Comparison of ENCODE assay signal across 1 cellular context in the genomic region with DNA sequence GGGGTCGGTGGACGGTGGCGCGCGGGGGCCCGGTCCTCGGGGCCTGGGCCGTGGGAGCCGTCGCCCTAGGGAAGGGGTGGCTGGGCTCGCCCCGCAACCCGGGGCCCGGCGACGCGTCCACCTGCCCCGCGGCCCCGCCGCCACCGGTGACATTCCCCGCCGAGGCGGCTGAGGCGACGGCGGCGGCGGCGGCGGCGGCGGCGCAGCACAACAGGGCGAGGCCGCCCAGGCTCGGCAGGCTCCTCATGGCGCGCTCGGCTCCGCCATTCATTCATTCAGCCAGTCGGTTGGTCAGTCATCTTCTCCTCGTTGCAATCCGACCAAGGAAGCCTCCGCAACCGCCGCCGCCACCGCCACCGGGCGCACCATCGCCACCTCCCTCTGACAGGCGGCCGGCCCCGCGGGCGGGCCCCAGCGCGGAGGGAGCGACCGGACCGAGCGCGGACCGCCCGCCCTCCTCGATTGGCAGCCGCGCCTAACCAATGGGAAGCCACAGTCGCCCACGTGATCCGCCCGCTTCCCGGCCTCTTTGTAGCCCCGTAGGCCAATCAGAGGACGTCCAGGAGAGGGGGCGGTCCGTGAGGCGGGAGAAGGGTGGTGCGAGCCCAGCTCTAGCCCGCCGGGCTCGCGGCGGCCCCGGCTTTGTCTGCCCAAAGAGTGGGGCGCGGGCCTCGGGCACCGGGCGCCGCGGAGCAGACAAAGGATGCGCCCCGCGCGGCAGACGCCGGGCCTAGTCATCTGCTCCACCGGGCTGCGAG.
TF ChIP-seq lines count a peak whose summit lies in the region.

A gene (minus strand): TSS at position 383 of the 758 bp plus-strand sequence. CDS start 112 bp downstream, at position 271.

TF ChIP-seq in K562, 482 proteins besides CTCF, POLR2A, EP300 and RAD21 (continued from another document and continues in another):
- TF ChIP-seq, protein P1, sequence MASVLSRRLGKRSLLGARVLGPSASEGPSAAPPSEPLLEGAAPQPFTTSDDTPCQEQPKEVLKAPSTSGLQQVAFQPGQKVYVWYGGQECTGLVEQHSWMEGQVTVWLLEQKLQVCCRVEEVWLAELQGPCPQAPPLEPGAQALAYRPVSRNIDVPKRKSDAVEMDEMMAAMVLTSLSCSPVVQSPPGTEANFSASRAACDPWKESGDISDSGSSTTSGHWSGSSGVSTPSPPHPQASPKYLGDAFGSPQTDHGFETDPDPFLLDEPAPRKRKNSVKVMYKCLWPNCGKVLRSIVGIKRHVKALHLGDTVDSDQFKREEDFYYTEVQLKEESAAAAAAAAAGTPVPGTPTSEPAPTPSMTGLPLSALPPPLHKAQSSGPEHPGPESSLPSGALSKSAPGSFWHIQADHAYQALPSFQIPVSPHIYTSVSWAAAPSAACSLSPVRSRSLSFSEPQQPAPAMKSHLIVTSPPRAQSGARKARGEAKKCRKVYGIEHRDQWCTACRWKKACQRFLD (CRISPR knock-in tag; IDR thresholded peaks at IDR 0.05), result peak; percentile 45; the same call in 1 of the 2 replicates
- TF ChIP-seq RBM25 (IDR thresholded peaks at IDR 0.05; ENCODE audit: low read depth, low read length, severe bottlenecking) (peak; percentile 98), BDP1 (IDR thresholded peaks at IDR 0.05; ENCODE audit: insufficient read depth, insufficient read length) (no peak), FOXA3 (CRISPR knock-in tag; conservative IDR thresholded peaks at IDR 0.05 in 1 of 2, IDR thresholded peaks at IDR 0.05 in 1 of 2) (no peak), EGR1 (conservative IDR thresholded peaks at IDR 0.05) (peak; percentile 83), PPARD (CRISPR knock-in tag; IDR thresholded peaks at IDR 0.05) (no peak), CTBP1 (IDR thresholded peaks at IDR 0.05; ENCODE audit: borderline replicate concordance) (peak; percentile 91), SNIP1 (IDR thresholded peaks at IDR 0.05; ENCODE audit: low read depth) (peak; percentile 97), ZNF408 (CRISPR knock-in tag; IDR thresholded peaks at IDR 0.05; ENCODE audit: low read depth) (no peak), KDM5B (IDR thresholded peaks at IDR 0.05; ENCODE audit: insufficient replicate concordance, low read depth, low read length) (peak; percentile 72), TCFL5 (CRISPR knock-in tag; conservative IDR thresholded peaks at IDR 0.05) (no peak), ESRRA (IDR thresholded peaks at IDR 0.05; ENCODE audit: borderline replicate concordance, low read depth) (peak; percentile 28; the same call in 1 of the 2 replicates)
- TF ChIP-seq, protein P2, sequence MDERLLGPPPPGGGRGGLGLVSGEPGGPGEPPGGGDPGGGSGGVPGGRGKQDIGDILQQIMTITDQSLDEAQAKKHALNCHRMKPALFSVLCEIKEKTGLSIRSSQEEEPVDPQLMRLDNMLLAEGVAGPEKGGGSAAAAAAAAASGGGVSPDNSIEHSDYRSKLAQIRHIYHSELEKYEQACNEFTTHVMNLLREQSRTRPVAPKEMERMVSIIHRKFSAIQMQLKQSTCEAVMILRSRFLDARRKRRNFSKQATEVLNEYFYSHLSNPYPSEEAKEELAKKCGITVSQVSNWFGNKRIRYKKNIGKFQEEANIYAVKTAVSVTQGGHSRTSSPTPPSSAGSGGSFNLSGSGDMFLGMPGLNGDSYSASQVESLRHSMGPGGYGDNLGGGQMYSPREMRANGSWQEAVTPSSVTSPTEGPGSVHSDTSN (CRISPR knock-in tag; IDR thresholded peaks at IDR 0.05; ENCODE audit: low read depth), result peak; percentile 69
- TF ChIP-seq, protein P2 (tag; conservative IDR thresholded peaks at IDR 0.05; ENCODE audit: low read depth), result peak; percentile 81
- TF ChIP-seq, protein P3, sequence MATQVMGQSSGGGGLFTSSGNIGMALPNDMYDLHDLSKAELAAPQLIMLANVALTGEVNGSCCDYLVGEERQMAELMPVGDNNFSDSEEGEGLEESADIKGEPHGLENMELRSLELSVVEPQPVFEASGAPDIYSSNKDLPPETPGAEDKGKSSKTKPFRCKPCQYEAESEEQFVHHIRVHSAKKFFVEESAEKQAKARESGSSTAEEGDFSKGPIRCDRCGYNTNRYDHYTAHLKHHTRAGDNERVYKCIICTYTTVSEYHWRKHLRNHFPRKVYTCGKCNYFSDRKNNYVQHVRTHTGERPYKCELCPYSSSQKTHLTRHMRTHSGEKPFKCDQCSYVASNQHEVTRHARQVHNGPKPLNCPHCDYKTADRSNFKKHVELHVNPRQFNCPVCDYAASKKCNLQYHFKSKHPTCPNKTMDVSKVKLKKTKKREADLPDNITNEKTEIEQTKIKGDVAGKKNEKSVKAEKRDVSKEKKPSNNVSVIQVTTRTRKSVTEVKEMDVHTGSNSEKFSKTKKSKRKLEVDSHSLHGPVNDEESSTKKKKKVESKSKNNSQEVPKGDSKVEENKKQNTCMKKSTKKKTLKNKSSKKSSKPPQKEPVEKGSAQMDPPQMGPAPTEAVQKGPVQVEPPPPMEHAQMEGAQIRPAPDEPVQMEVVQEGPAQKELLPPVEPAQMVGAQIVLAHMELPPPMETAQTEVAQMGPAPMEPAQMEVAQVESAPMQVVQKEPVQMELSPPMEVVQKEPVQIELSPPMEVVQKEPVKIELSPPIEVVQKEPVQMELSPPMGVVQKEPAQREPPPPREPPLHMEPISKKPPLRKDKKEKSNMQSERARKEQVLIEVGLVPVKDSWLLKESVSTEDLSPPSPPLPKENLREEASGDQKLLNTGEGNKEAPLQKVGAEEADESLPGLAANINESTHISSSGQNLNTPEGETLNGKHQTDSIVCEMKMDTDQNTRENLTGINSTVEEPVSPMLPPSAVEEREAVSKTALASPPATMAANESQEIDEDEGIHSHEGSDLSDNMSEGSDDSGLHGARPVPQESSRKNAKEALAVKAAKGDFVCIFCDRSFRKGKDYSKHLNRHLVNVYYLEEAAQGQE (CRISPR knock-in tag; IDR thresholded peaks at IDR 0.05; ENCODE audit: low read depth), result peak; percentile 43; the same call in 1 of the 2 replicates
- TF ChIP-seq, protein P4, sequence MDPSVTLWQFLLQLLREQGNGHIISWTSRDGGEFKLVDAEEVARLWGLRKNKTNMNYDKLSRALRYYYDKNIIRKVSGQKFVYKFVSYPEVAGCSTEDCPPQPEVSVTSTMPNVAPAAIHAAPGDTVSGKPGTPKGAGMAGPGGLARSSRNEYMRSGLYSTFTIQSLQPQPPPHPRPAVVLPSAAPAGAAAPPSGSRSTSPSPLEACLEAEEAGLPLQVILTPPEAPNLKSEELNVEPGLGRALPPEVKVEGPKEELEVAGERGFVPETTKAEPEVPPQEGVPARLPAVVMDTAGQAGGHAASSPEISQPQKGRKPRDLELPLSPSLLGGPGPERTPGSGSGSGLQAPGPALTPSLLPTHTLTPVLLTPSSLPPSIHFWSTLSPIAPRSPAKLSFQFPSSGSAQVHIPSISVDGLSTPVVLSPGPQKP (CRISPR knock-in tag; IDR thresholded peaks at IDR 0.05), result no peak
- TF ChIP-seq, protein P5, sequence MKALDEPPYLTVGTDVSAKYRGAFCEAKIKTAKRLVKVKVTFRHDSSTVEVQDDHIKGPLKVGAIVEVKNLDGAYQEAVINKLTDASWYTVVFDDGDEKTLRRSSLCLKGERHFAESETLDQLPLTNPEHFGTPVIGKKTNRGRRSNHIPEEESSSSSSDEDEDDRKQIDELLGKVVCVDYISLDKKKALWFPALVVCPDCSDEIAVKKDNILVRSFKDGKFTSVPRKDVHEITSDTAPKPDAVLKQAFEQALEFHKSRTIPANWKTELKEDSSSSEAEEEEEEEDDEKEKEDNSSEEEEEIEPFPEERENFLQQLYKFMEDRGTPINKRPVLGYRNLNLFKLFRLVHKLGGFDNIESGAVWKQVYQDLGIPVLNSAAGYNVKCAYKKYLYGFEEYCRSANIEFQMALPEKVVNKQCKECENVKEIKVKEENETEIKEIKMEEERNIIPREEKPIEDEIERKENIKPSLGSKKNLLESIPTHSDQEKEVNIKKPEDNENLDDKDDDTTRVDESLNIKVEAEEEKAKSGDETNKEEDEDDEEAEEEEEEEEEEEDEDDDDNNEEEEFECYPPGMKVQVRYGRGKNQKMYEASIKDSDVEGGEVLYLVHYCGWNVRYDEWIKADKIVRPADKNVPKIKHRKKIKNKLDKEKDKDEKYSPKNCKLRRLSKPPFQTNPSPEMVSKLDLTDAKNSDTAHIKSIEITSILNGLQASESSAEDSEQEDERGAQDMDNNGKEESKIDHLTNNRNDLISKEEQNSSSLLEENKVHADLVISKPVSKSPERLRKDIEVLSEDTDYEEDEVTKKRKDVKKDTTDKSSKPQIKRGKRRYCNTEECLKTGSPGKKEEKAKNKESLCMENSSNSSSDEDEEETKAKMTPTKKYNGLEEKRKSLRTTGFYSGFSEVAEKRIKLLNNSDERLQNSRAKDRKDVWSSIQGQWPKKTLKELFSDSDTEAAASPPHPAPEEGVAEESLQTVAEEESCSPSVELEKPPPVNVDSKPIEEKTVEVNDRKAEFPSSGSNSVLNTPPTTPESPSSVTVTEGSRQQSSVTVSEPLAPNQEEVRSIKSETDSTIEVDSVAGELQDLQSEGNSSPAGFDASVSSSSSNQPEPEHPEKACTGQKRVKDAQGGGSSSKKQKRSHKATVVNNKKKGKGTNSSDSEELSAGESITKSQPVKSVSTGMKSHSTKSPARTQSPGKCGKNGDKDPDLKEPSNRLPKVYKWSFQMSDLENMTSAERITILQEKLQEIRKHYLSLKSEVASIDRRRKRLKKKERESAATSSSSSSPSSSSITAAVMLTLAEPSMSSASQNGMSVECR (CRISPR knock-in tag; IDR thresholded peaks at IDR 0.05), result peak; percentile 78
- TF ChIP-seq, protein P6, sequence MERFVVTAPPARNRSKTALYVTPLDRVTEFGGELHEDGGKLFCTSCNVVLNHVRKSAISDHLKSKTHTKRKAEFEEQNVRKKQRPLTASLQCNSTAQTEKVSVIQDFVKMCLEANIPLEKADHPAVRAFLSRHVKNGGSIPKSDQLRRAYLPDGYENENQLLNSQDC (CRISPR knock-in tag; IDR thresholded peaks at IDR 0.05), result peak; percentile 67; the same call in 1 of the 2 replicates
- TF ChIP-seq, protein P7, sequence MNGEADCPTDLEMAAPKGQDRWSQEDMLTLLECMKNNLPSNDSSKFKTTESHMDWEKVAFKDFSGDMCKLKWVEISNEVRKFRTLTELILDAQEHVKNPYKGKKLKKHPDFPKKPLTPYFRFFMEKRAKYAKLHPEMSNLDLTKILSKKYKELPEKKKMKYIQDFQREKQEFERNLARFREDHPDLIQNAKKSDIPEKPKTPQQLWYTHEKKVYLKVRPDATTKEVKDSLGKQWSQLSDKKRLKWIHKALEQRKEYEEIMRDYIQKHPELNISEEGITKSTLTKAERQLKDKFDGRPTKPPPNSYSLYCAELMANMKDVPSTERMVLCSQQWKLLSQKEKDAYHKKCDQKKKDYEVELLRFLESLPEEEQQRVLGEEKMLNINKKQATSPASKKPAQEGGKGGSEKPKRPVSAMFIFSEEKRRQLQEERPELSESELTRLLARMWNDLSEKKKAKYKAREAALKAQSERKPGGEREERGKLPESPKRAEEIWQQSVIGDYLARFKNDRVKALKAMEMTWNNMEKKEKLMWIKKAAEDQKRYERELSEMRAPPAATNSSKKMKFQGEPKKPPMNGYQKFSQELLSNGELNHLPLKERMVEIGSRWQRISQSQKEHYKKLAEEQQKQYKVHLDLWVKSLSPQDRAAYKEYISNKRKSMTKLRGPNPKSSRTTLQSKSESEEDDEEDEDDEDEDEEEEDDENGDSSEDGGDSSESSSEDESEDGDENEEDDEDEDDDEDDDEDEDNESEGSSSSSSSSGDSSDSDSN (IDR thresholded peaks at IDR 0.05; ENCODE audit: borderline replicate concordance in 1 of 2, low read depth in 2 of 2, low read length in 2 of 2), result peak; percentile 56 to 75; a peak in 2 of 4 replicates
- TF ChIP-seq, protein P8, sequence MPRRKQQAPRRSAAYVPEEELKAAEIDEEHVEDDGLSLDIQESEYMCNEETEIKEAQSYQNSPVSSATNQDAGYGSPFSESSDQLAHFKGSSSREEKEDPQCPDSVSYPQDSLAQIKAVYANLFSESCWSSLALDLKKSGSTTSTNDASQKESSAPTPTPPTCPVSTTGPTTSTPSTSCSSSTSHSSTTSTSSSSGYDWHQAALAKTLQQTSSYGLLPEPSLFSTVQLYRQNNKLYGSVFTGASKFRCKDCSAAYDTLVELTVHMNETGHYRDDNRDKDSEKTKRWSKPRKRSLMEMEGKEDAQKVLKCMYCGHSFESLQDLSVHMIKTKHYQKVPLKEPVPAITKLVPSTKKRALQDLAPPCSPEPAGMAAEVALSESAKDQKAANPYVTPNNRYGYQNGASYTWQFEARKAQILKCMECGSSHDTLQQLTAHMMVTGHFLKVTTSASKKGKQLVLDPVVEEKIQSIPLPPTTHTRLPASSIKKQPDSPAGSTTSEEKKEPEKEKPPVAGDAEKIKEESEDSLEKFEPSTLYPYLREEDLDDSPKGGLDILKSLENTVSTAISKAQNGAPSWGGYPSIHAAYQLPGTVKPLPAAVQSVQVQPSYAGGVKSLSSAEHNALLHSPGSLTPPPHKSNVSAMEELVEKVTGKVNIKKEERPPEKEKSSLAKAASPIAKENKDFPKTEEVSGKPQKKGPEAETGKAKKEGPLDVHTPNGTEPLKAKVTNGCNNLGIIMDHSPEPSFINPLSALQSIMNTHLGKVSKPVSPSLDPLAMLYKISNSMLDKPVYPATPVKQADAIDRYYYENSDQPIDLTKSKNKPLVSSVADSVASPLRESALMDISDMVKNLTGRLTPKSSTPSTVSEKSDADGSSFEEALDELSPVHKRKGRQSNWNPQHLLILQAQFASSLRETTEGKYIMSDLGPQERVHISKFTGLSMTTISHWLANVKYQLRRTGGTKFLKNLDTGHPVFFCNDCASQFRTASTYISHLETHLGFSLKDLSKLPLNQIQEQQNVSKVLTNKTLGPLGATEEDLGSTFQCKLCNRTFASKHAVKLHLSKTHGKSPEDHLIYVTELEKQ (CRISPR knock-in tag; IDR thresholded peaks at IDR 0.05), result no peak
- TF ChIP-seq, protein P9, sequence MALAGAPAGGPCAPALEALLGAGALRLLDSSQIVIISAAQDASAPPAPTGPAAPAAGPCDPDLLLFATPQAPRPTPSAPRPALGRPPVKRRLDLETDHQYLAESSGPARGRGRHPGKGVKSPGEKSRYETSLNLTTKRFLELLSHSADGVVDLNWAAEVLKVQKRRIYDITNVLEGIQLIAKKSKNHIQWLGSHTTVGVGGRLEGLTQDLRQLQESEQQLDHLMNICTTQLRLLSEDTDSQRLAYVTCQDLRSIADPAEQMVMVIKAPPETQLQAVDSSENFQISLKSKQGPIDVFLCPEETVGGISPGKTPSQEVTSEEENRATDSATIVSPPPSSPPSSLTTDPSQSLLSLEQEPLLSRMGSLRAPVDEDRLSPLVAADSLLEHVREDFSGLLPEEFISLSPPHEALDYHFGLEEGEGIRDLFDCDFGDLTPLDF (CRISPR knock-in tag; IDR thresholded peaks at IDR 0.05), result peak; percentile 25; the same call in 1 of the 2 replicates
- TF ChIP-seq, protein P10, sequence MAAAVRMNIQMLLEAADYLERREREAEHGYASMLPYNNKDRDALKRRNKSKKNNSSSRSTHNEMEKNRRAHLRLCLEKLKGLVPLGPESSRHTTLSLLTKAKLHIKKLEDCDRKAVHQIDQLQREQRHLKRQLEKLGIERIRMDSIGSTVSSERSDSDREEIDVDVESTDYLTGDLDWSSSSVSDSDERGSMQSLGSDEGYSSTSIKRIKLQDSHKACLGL (CRISPR knock-in tag; IDR thresholded peaks at IDR 0.05; ENCODE audit: borderline replicate concordance, poor library complexity, severe bottlenecking), result no peak
- TF ChIP-seq, protein P11, sequence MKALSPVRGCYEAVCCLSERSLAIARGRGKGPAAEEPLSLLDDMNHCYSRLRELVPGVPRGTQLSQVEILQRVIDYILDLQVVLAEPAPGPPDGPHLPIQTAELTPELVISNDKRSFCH (CRISPR knock-in tag; IDR thresholded peaks at IDR 0.05), result no peak
- TF ChIP-seq, protein P11 (tag; IDR thresholded peaks at IDR 0.05), result peak; percentile 15; the same call in 1 of the 2 replicates
